9 cellular contexts compared by ENCODE assay signal in genomic region chr12:95942532-95943230, GRCh38. TPM values are rescaled to one million over a fixed set of nuclear protein-coding genes. Genes with fewer than 3 reads are reported as not detected.
DNase-seq lines count a peak whose midpoint lies in the region; TF ChIP-seq lines count a peak whose summit lies in the region.
"Had no signal": no experiment of that assay in that cellular context is flagged by ENCODE, and none has a peak within 500 bp of the region (broad histone marks: within the 10 kb centered on the region; RNA-seq: fewer than 3 reads in every experiment).

CCDC38 (minus strand) TSS chr12:95942614; CDS start chr12:95936509, 6,105 bp downstream.

- no peaks in the 10 kb centered on the region for H3K27me3 ChIP-seq in mononuclear cell (ENCODE audit: insufficient read depth, low read length)

- no peak for TF ChIP-seq CTCF in GM20000 (IDR thresholded peaks at IDR 0.05; ENCODE audit: extremely low read depth, missing control alignments)

- peaks cover 13% of the 10 kb centered on the region for H3K4me1 ChIP-seq in mononuclear cell (ENCODE audit: insufficient read depth, low read length)

- DNase-seq in COLO829 (ENCODE audit: low spot score) (peak; percentile 84), GM20000 (ENCODE audit: low spot score) (peak; percentile 95), HPDE6-E6E7 (ENCODE audit: extremely low spot score) (peak; percentile 80), NOMO-1 treated with DMSO at 0.1 percent for 48 hours (lab: John Stamatoyannopoulos, UW; ENCODE audit: unreplicated experiment) (peak; percentile 67), epidermal melanocyte (ENCODE audit: insufficient read length, low spot score) (peak; percentile 75)
- peak; percentile 63 for DNase-seq in activated CD8-positive, alpha-beta memory T cell treated with anti-CD3 and anti-CD28 coated beads, Interleukin-2, amount 50 U/mL, for 1 hour (ENCODE audit: extremely low read depth)
- DNase-seq in stimulated activated CD8-positive, alpha-beta memory T cell treated with anti-CD3 and anti-CD28 coated beads, Interleukin-4, amount 100 ng/mL, for 1 hour (ENCODE audit: low read depth in 2 of 2, low spot score in 1 of 2), result peak; percentile 46 to 64

- no peaks in the 10 kb centered on the region for H3K9me3 ChIP-seq in mononuclear cell (ENCODE audit: low read depth, low read length)

- H3K4me3 ChIP-seq in mononuclear cell (ENCODE audit: low read length), result peak within 1 kb of the TSS; percentile 90

RNA-seq across cellular contexts. Expression of gene CCDC38, which starts in this region (rescaled TPM):
- total RNA-seq in mononuclear cell, result not detected
- total RNA-seq: lung microvascular endothelial cell had no signal

Comparison
In these comparisons a context has a peak if more than half of its experiments do, and no peak if none do; other contexts are left out.
1. Peak in every context shown above with its lines: DNase-seq and H3K4me3 ChIP-seq.